Comparison of ENCODE assay signal across 8 cellular contexts in genomic region chr2:182715896-182716664, GRCh38. TPM values are rescaled to one million over a fixed set of nuclear protein-coding genes. Genes with fewer than 3 reads are reported as not detected.
DNase-seq lines count a peak whose midpoint lies in the region; ATAC-seq and TF ChIP-seq lines count a peak whose summit lies in the region.

TSS of gene DNAJC10 (plus strand) at chr2:182716257. CDS start at chr2:182718087, 1,830 bp downstream.

- ATAC-seq in GM18909 (IDR thresholded peaks at IDR 0.05; ENCODE audit: poor library complexity, unreplicated experiment) (peak; percentile 86), HG03159 (IDR thresholded peaks at IDR 0.05; ENCODE audit: unreplicated experiment) (peak; percentile 79)

- peak; percentile 80 for DNase-seq in AG09319 (ENCODE audit: extremely low read depth, low read depth)
- peak; percentile 88 for DNase-seq in NCI-H226
- DNase-seq in activated CD4-positive, CD25-positive, alpha-beta regulatory T cell treated with anti-CD3 and anti-CD28 coated beads, Interleukin-2, amount 50 U/mL, for 72 hours: peak; percentile 89
- peak; percentile 85 for DNase-seq in cerebellum (ENCODE audit: low spot score)
- peak; percentile 70 for DNase-seq in kidney epithelial cell (ENCODE audit: low read depth)
- peak; percentile 71 to 81 for DNase-seq in stimulated activated CD4-positive, alpha-beta T cell treated with anti-CD3 and anti-CD28 coated beads, Interleukin-15, amount 100 ng/mL, for 48 hours (ENCODE audit: low read depth in 2 of 2)

- peak within 1 kb of the TSS; percentile 91 for H3K4me3 ChIP-seq in kidney epithelial cell (ENCODE audit: low read depth, low read length)

- H3K36me3 ChIP-seq in kidney epithelial cell (ENCODE audit: control insufficient read depth, insufficient read depth, low read length): no peaks in the 10 kb centered on the region

- H3K27me3 ChIP-seq in kidney epithelial cell (ENCODE audit: control insufficient read depth, insufficient read depth, low read length): no peaks in the 10 kb centered on the region

- TF ChIP-seq CTCF in AG09319 (IDR thresholded peaks at IDR 0.05; ENCODE audit: low read depth, low read length): no peak
- no peak for TF ChIP-seq CTCF in kidney epithelial cell (IDR thresholded peaks at IDR 0.05; ENCODE audit: insufficient read depth, low read length, poor library complexity, severe bottlenecking)

RNA-seq across cellular contexts. Expression of gene DNAJC10, which starts in this region (rescaled TPM):
- total RNA-seq in cerebellum: 51.6 TPM
- total RNA-seq in kidney epithelial cell: 157 and 171 TPM in 2 replicates

Comparison
In these comparisons a context has a peak if more than half of its experiments do, and no peak if none do; other contexts are left out.
1. Peak in every context shown above with its lines: DNase-seq, ATAC-seq and H3K4me3 ChIP-seq.